Comparison of ENCODE assay signal across 1 cellular context in genomic region chr2:125397535-125398251, GRCh38.
TF ChIP-seq lines count a peak whose summit lies in the region.

No MANE protein-coding gene starts in this region.

TF ChIP-seq in GM12878, 131 proteins besides CTCF, POLR2A, EP300 and RAD21 (continued from another document and continues in another):
- no peak for TF ChIP-seq ZBTB11 (CRISPR knock-in tag; IDR thresholded peaks at IDR 0.05)
- no peak for TF ChIP-seq BCLAF1 (IDR thresholded peaks at IDR 0.05)
- no peak for TF ChIP-seq MTA3 (IDR thresholded peaks at IDR 0.05; ENCODE audit: borderline replicate concordance, low read length)
- no peak for TF ChIP-seq ATF3 (IDR thresholded peaks at IDR 0.05; ENCODE audit: borderline replicate concordance, extremely low read depth, low read depth, low read length)
- TF ChIP-seq KAT2A (conservative IDR thresholded peaks at IDR 0.05; ENCODE audit: control insufficient read depth, low read depth, low read length), result no peak
- TF ChIP-seq BCL3 (IDR thresholded peaks at IDR 0.05; ENCODE audit: borderline replicate concordance, insufficient read depth, low read depth, low read length, poor library complexity, severe bottlenecking), result peak; percentile 86
- peak; percentile 26; the same call in 1 of the 2 replicates for TF ChIP-seq MLLT1 (IDR thresholded peaks at IDR 0.05)
- TF ChIP-seq CEBPB (IDR thresholded peaks at IDR 0.05; ENCODE audit: borderline replicate concordance in 1 of 2, low read depth in 2 of 2, low read length in 2 of 2), result peak in 1 of 2 experiments; percentile 63; a peak in 2 of 4 replicates
- TF ChIP-seq IRF5 (IDR thresholded peaks at IDR 0.05; ENCODE audit: borderline replicate concordance), result no peak
- no peak for TF ChIP-seq HDAC2 (IDR thresholded peaks at IDR 0.05)
- TF ChIP-seq LARP7 (IDR thresholded peaks at IDR 0.05), result no peak
- TF ChIP-seq MYC (IDR thresholded peaks at IDR 0.05; ENCODE audit: insufficient read depth, insufficient read length, insufficient replicate concordance, low read length, severe bottlenecking), result no peak
- TF ChIP-seq GATAD2B (conservative IDR thresholded peaks at IDR 0.05; ENCODE audit: low read depth), result no peak; the same call in 1 of the 2 replicates
- no peak for TF ChIP-seq ZNF274 (IDR thresholded peaks at IDR 0.05; ENCODE audit: insufficient read depth, insufficient read length)
- TF ChIP-seq MAX (IDR thresholded peaks at IDR 0.05; ENCODE audit: low read depth, low read length), result no peak
- no peak for TF ChIP-seq YY1 (IDR thresholded peaks at IDR 0.05; ENCODE audit: low read depth, low read length)
- TF ChIP-seq ZBTB40 (IDR thresholded peaks at IDR 0.05; ENCODE audit: borderline replicate concordance), result no peak
- peak; percentile 75; the same call in 1 of the 2 replicates for TF ChIP-seq BCL11A (IDR thresholded peaks at IDR 0.05; ENCODE audit: low read depth, low read length)
- TF ChIP-seq TAF1 (IDR thresholded peaks at IDR 0.05; ENCODE audit: borderline replicate concordance, low read depth, low read length), result no peak
- no peak for TF ChIP-seq SREBF2 (IDR thresholded peaks at IDR 0.05; ENCODE audit: low read length)
- peak; percentile 59; the same call in 1 of the 2 replicates for TF ChIP-seq ATF7 (IDR thresholded peaks at IDR 0.05; ENCODE audit: low read depth)
- TF ChIP-seq CREB1 (IDR thresholded peaks at IDR 0.05; ENCODE audit: low read depth), result peak; percentile 62; the same call in 1 of the 2 replicates
- TF ChIP-seq EGR1 (IDR thresholded peaks at IDR 0.05; ENCODE audit: borderline replicate concordance in 1 of 2, low read depth in 2 of 2, low read length in 2 of 2), result no peak
- TF ChIP-seq NR2C2 (IDR thresholded peaks at IDR 0.05; ENCODE audit: borderline replicate concordance, control insufficient read depth, insufficient read length, low read depth), result no peak
- TF ChIP-seq MEF2A (IDR thresholded peaks at IDR 0.05; ENCODE audit: insufficient read depth, low read depth, low read length), result peak; percentile 54
- peak; percentile 26 for TF ChIP-seq SP1 (IDR thresholded peaks at IDR 0.05; ENCODE audit: low read depth, low read length)
- TF ChIP-seq ZNF622 (IDR thresholded peaks at IDR 0.05), result no peak
- TF ChIP-seq PAX5 (IDR thresholded peaks at IDR 0.05; ENCODE audit: borderline replicate concordance, low read depth, low read length), result peak; percentile 44; the same call in 1 of the 2 replicates
- no peak for TF ChIP-seq JUND (IDR thresholded peaks at IDR 0.05; ENCODE audit: low read depth, low read length)
- TF ChIP-seq TCF12 (IDR thresholded peaks at IDR 0.05; ENCODE audit: low read depth, low read length), result peak; percentile 73
- peak; percentile 45; the same call in 1 of the 2 replicates for TF ChIP-seq CBX5 (IDR thresholded peaks at IDR 0.05; ENCODE audit: low read depth)
- 0 out of 2 replicates have a peak, but pooled peaks have one; percentile 35 for TF ChIP-seq NBN (IDR thresholded peaks at IDR 0.05)
- TF ChIP-seq ZNF384 (IDR thresholded peaks at IDR 0.05; ENCODE audit: borderline replicate concordance, low read depth, low read length), result no peak
- no peak for TF ChIP-seq PAX8 (IDR thresholded peaks at IDR 0.05)
- no peak for TF ChIP-seq BRCA1 (IDR thresholded peaks at IDR 0.05; ENCODE audit: low read depth, low read length)
- no peak for TF ChIP-seq CBX3 (IDR thresholded peaks at IDR 0.05; ENCODE audit: borderline replicate concordance, low read depth)
- no peak for TF ChIP-seq HCFC1 (IDR thresholded peaks at IDR 0.05; ENCODE audit: low read length)
- TF ChIP-seq TCF3 (IDR thresholded peaks at IDR 0.05; ENCODE audit: borderline replicate concordance, insufficient read depth, low read depth, low read length), result no peak
- TF ChIP-seq IKZF2 (IDR thresholded peaks at IDR 0.05), result peak; percentile 78 to 80
- peak; percentile 72 for TF ChIP-seq CUX1 (IDR thresholded peaks at IDR 0.05; ENCODE audit: insufficient replicate concordance, low read depth, low read length)
